ENCODE assay signal across 8 cellular contexts in the genomic region with DNA sequence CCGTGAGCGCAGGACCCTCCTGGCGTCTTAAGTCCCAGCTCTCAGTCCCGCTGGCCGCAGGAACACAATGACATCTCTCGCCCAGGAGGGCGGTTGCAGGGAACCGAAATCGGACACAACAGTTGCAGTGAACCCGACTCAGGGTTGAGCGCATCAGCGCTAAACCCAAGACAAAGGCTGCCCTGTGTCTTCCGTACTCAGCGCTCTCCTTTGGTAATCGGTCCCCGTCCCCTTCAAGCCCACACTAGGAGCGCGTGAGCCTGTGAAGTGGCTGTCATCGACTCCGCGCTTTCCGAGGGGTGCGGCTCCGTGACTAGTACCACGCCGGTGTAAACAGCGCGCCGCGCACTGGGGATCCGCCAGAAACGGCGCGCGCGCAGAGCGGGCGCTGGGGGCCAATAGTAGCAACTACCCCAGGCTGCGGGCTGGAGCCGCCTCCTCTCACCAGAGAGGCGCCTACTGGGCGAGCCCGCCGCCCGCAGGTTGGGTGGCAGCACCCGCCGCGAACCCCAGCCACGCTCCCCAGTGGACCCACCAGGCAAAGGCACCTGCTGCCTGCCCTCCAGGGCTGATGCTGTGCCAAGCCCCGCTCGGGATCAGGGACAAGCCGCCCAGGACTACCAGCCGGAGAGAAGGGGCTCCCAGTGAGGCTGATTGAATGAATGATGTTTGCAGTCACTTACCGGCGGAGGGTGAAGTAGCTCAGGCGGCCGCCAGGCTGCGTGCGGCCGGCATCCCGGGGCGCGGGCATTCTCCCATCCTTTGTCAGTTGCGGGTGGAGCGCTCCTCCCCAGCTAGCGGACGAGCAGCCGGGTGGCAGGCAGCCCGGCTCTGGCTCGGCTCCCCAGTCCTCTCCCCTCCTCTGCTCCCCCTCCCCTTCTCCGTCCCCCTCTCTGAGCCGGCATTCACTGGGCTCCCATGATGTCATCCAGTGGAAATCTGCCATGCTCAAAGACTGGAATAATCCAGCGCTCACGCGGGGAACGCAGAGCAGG.
DNase-seq lines count a peak whose midpoint lies in the region; ATAC-seq and TF ChIP-seq lines count a peak whose summit lies in the region.

No MANE protein-coding gene starts in this region.

- H3K27ac ChIP-seq in WERI-Rb-1 (no peak overlapping the region), sigmoid colon (peak overlapping the region in 1 of 4 donors; percentile 49)

- H3K36me3 ChIP-seq in WERI-Rb-1 (no peaks in the 10 kb centered on the region), sigmoid colon (no peaks in the 10 kb centered on the region)

- no peaks in the 10 kb centered on the region for H3K27me3 ChIP-seq in WERI-Rb-1 (ENCODE audit: insufficient read depth, low read depth, severe bottlenecking)
- H3K27me3 ChIP-seq in sigmoid colon = peaks cover 0 to 18% (median 0%) of the 10 kb centered on the region in 3 donors

- peaks cover 0 to 15% (median 11%) of the 10 kb centered on the region in 4 donors for H3K4me1 ChIP-seq in sigmoid colon

- TF ChIP-seq CTCF in WERI-Rb-1 (IDR thresholded peaks at IDR 0.05; ENCODE audit: low read depth, low read length) (peak; percentile 57), sigmoid colon (IDR thresholded peaks at IDR 0.05) (peak in 2 of 4 experiments; percentile 16 to 40)

- no peak for TF ChIP-seq POLR2A in sigmoid colon (IDR thresholded peaks at IDR 0.05)

- H3K9me3 ChIP-seq in WERI-Rb-1 (ENCODE audit: severe bottlenecking) = no peaks in the 10 kb centered on the region
- no peaks in the 10 kb centered on the region for H3K9me3 ChIP-seq in sigmoid colon

- no peak for TF ChIP-seq EP300 in sigmoid colon (IDR thresholded peaks at IDR 0.05)

- DNase-seq in HPDE6-E6E7 (ENCODE audit: extremely low spot score) (peak; percentile 11), WERI-Rb-1 (peak; percentile 86), iPS DF 19.7 (ENCODE audit: low read depth, low spot score) (peak; percentile 20), sigmoid colon (peak; percentile 63), NCI-H2029 (lab: John Stamatoyannopoulos, UW) (no peak), dermis blood vessel endothelial cell (no peak), SIG-M5 (lab: John Stamatoyannopoulos, UW) (no peak)

- H3K4me3 ChIP-seq in WERI-Rb-1 (ENCODE audit: low read depth, low read length) (peak overlapping the region; percentile 82), sigmoid colon (peak overlapping the region; percentile 12 to 51 (median 46))

- 4 to 23% methylated on average over 76 of the region's 76 CpGs for WGBS in sigmoid colon, 2 donors

- intact Hi-C loops in sigmoid colon (cut with DNase I) = no loop called here

- ATAC-seq in GM21528 (IDR thresholded peaks at IDR 0.05; ENCODE audit: low FRiP score, unreplicated experiment) = no peak

Comparison
In these comparisons a context has a peak if more than half of its experiments do, and no peak if none do; other contexts are left out.
1. DNase-seq: peak in HPDE6-E6E7 (single experiment), WERI-Rb-1 (single experiment), iPS DF 19.7 (single experiment) and sigmoid colon (single experiment); none in NCI-H2029 (single experiment), dermis blood vessel endothelial cell (single experiment) and SIG-M5 (single experiment).